ENCODE assay signal across 15 cellular contexts in genomic region chr2:156480376-156480775, GRCh38.
"Had no signal": no experiment of that assay in that cellular context is flagged by ENCODE, and none has a peak within 500 bp of the region (broad histone marks: within the 10 kb centered on the region; RNA-seq: fewer than 3 reads in every experiment).

No MANE protein-coding gene starts in this region.

- DNase-seq: activated B cell treated with CpG ODN at 0.5 μM for 24 hours; activated CD4-positive, alpha-beta T cell treated with anti-CD3 and anti-CD28 coated beads, Interleukin-2, amount 50 U/mL, for 4 hours; activated CD8-positive, alpha-beta memory T cell treated with anti-CD3 and anti-CD28 coated beads, Interleukin-2, amount 50 U/mL, for 48 hours; activated effector memory CD4-positive, alpha-beta T cell treated with anti-CD3 and anti-CD28 coated beads, Interleukin-2, amount 50 U/mL, for 16 hours; cortex of kidney; effector CD8-positive, alpha-beta T cell; gastrocnemius medialis; heart right ventricle; islet precursor cell; left lung; mucosa of descending colon; sigmoid colon; stomach had no signal

- H3K27me3 Mint-ChIP-seq: activated B cell treated with CpG ODN at 0.5 μM for 24 hours had no signal

- H3K4me3 Mint-ChIP-seq: activated B cell treated with CpG ODN at 0.5 μM for 24 hours; nephron; T-helper 1 cell treated with Interleukin-12 subunit alpha and Interleukin-12 subunit beta and Interleukin-4 antibody, amounts not matched to agents 30 μg/mL and 1 μg/mL, for 36 hours had no signal

- ATAC-seq: gastrocnemius medialis, heart right ventricle, left lung, mucosa of descending colon had no signal

- H3K27ac Mint-ChIP-seq: activated B cell treated with CpG ODN at 0.5 μM for 24 hours; nephron; T-helper 1 cell treated with Interleukin-12 subunit alpha and Interleukin-12 subunit beta and Interleukin-4 antibody, amounts not matched to agents 30 μg/mL and 1 μg/mL, for 36 hours had no signal

- H3K4me1 Mint-ChIP-seq: nephron had no signal

- H3K9me3 Mint-ChIP-seq: activated B cell treated with CpG ODN at 0.5 μM for 24 hours; nephron; T-helper 1 cell treated with Interleukin-12 subunit alpha and Interleukin-12 subunit beta and Interleukin-4 antibody, amounts not matched to agents 30 μg/mL and 1 μg/mL, for 36 hours had no signal
